ENCODE assay signal across 8 cellular contexts in the genomic region with DNA sequence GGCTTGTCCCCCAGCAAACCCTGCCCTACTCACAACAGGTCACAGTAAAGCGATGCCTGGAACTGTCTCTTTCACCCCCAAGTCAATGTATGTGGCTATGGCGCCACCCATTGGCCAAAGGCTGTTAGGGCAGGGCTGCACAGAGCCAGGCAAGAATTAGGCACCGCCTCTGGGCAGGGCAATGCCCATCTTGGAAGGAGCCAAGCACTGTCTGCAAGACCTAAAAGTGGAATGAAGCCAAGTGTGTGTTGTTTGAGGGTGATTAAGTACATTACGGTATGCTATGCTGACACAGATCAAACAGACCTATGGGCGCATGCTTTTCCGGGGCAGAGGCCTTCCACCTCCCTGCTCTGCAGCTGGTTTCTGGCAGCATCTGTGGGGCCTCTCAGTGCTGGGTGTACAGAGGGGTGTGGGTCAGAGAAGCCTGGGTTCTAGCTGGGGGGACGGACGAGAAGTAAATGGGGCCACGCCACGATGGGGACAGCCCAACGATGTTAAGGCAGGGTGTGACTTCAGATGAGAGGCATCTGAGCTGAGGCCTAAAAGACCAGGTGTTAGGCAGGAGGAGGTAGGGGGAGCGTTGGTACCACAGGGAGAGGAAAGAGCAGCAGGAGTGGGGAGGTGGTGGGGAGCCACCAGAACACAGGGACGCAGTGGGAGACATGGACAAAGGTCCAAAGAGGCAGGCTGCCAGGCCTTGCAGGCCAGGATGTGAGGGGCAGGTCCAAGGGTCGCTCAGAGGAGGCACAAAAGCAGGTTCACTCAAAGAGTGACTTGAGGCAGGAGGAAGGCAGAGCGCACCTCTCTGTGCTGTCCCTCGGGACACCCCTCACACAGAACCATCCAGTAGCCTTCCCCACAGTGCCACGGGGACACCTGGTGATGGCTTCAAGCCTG. TPM values are rescaled to one million over a fixed set of nuclear protein-coding genes. Genes with fewer than 3 reads are reported as not detected.
A peak's percentile ranks its signal among the peaks of the same experiment; 100 is the strongest.
DNase-seq lines count a peak whose midpoint lies in the region; ATAC-seq and TF ChIP-seq lines count a peak whose summit lies in the region.

No MANE protein-coding gene starts in this region.

- no peaks in the 10 kb centered on the region for H3K9me3 Mint-ChIP-seq in endothelial cell (ENCODE audit: unreplicated experiment)

- H3K4me3 Mint-ChIP-seq in endothelial cell (ENCODE audit: unreplicated experiment) = no peak overlapping the region

- H3K36me3 ChIP-seq in BLaER1 = peaks cover 32% of the 10 kb centered on the region
- H3K36me3 ChIP-seq in GM23248 (ENCODE audit: low read depth) = no peaks in the 10 kb centered on the region
- peaks cover 6 to 10% of the 10 kb centered on the region in 2 donors for H3K36me3 ChIP-seq in mucosa of rectum (ENCODE audit: control insufficient read depth in 2 of 2, insufficient read depth in 2 of 2, low read length in 2 of 2)
- peaks cover 6% of the 10 kb centered on the region for H3K36me3 ChIP-seq in suprapubic skin

- peaks cover 18% of the 10 kb centered on the region for H4K20me1 ChIP-seq in BLaER1
- H4K20me1 ChIP-seq in GM23248 (ENCODE audit: insufficient read depth) = no peaks in the 10 kb centered on the region

- TF ChIP-seq CTCF in endothelial cell (IDR thresholded peaks at IDR 0.05; ENCODE audit: unreplicated experiment) (peak; percentile 84), suprapubic skin (IDR thresholded peaks at IDR 0.05) (peak; percentile 83 to 89)

- H3K4me1 ChIP-seq in BLaER1 (peaks cover 56% of the 10 kb centered on the region), GM23248 (ENCODE audit: insufficient read depth) (no peaks in the 10 kb centered on the region), mucosa of rectum (ENCODE audit: control insufficient read depth in 2 of 2, insufficient read depth in 2 of 2, low read length in 2 of 2) (peaks cover 25 to 28% of the 10 kb centered on the region in 2 donors), suprapubic skin (peaks cover 17% of the 10 kb centered on the region)

- no peaks in the 10 kb centered on the region for H3K9me2 ChIP-seq in GM23248 (ENCODE audit: insufficient read depth)

- peak; percentile 89 for DNase-seq in GM23248
- DNase-seq in NCI-H510A treated with DMSO at 0.1 percent for 48 hours (lab: John Stamatoyannopoulos, UW) = peak; percentile 97
- DNase-seq in activated CD8-positive, alpha-beta memory T cell treated with anti-CD3 and anti-CD28 coated beads for 24 hours = peak; percentile 78
- peak; percentile 81 for DNase-seq in endothelial cell (ENCODE audit: low spot score)
- no peak for DNase-seq in suprapubic skin (ENCODE audit: low spot score in 2 of 2)

- H3K27ac ChIP-seq in BLaER1 (no peak overlapping the region), GM23248 (no peak overlapping the region), mucosa of rectum (ENCODE audit: low read depth in 2 of 2, low read length in 2 of 2) (peak overlapping the region; percentile 16 to 72), suprapubic skin (no peak overlapping the region)

- H3K9me3 ChIP-seq in BLaER1 (no peaks in the 10 kb centered on the region), GM23248 (ENCODE audit: low read depth) (no peaks in the 10 kb centered on the region), mucosa of rectum (ENCODE audit: control insufficient read depth in 2 of 2, low read length in 2 of 2) (no peaks in the 10 kb centered on the region), suprapubic skin (no peaks in the 10 kb centered on the region)

- H3K27me3 ChIP-seq in BLaER1 (no peaks in the 10 kb centered on the region), GM23248 (replicated peaks; ENCODE audit: insufficient read depth) (no peaks in the 10 kb centered on the region), mucosa of rectum (ENCODE audit: control insufficient read depth in 2 of 2, insufficient read depth in 2 of 2, low read length in 2 of 2) (no peaks in the 10 kb centered on the region), suprapubic skin (no peaks in the 10 kb centered on the region)

- in situ Hi-C loops in GM23248 (cut with MboI) = loop anchor here (5.0 to 25.0 kb wide), 2 partner anchors 96 to 281 kb away; no protein-coding TSS in a partner anchor

- H3K27ac Mint-ChIP-seq in endothelial cell (ENCODE audit: unreplicated experiment) = no peak overlapping the region

- no peak overlapping the region for H3K9ac ChIP-seq in BLaER1
- H3K9ac ChIP-seq in GM23248 = no peak overlapping the region
- peak overlapping the region in 1 of 2 donors; percentile 22 for H3K9ac ChIP-seq in mucosa of rectum (ENCODE audit: low read depth in 1 of 2, low read length in 2 of 2)

- TF ChIP-seq POLR2A in suprapubic skin (IDR thresholded peaks at IDR 0.05) = no peak

- ATAC-seq in GM18861 (IDR thresholded peaks at IDR 0.05; ENCODE audit: unreplicated experiment) = no peak

- peak overlapping the region; percentile 53; the same call in 1 of the 2 replicates for H3K4me2 ChIP-seq in BLaER1
- no peak overlapping the region for H3K4me2 ChIP-seq in GM23248 (ENCODE audit: unreplicated experiment)

- no peak for TF ChIP-seq EP300 in suprapubic skin (IDR thresholded peaks at IDR 0.05)

- no peaks in the 10 kb centered on the region for H3K79me2 ChIP-seq in GM23248 (ENCODE audit: insufficient read depth)

- no peaks in the 10 kb centered on the region for H3K36me3 Mint-ChIP-seq in endothelial cell (ENCODE audit: low read depth, unreplicated experiment)

- H3F3A ChIP-seq in GM23248 (ENCODE audit: insufficient read depth) = no peaks in the 10 kb centered on the region

- H3K4me3 ChIP-seq in BLaER1 (no peak overlapping the region), GM23248 (no peak overlapping the region), mucosa of rectum (ENCODE audit: low read length in 2 of 2) (no peak overlapping the region), suprapubic skin (no peak overlapping the region)

- H2AFZ ChIP-seq in GM23248 = no peak overlapping the region

- H3K27me3 Mint-ChIP-seq in endothelial cell (ENCODE audit: unreplicated experiment) = peaks cover 14% of the 10 kb centered on the region

- WGBS in GM23248 (ENCODE audit: low coverage in 1 of 2, low lambda C conversion rate in 2 of 2, missing lambda C conversion rate in 2 of 2), 2 experiments = 50 to 54% methylated on average over 17 of the region's 17 CpGs
- WGBS in suprapubic skin = 61% methylated on average over 16 of the region's 17 CpGs

- peaks cover 9% of the 10 kb centered on the region for H3K4me1 Mint-ChIP-seq in endothelial cell (ENCODE audit: unreplicated experiment)

RNA-seq across cellular contexts. Expression of a gene that starts 49.8 kb away (rescaled TPM):
- 20.0 and 25.7 TPM in 2 replicates for total RNA-seq in GM23248 (2014; rRNA removed; shearing (Covaris generic))
- 74.7 and 79.2 TPM in 2 replicates for polyA plus RNA-seq in GM23248 (2016; fragmentation: Nextera tagmentation; extraction: Ambion mirVana)
- total RNA-seq in endothelial cell (ENCODE audit: unreplicated experiment) (35.1 TPM), suprapubic skin (10 to 100 TPM in 3 of 4 donors, 1 to 10 TPM in 1; 8.4 to 40.5 (median 26.7) TPM)

Comparison
In these comparisons a context has a peak if more than half of its experiments do, and no peak if none do; other contexts are left out.
1. H3K27ac ChIP-seq: peak in mucosa of rectum (2 of 2); none in BLaER1 (single experiment), GM23248 (single experiment) and suprapubic skin (single experiment).
2. DNase-seq: peak in GM23248 (single experiment), NCI-H510A treated with DMSO at 0.1 percent for 48 hours (single experiment), activated CD8-positive, alpha-beta memory T cell treated with anti-CD3 and anti-CD28 coated beads for 24 hours (single experiment) and endothelial cell (single experiment); none in suprapubic skin (0 of 2).